ENCODE assay signal across 11 cellular contexts in the genomic region with DNA sequence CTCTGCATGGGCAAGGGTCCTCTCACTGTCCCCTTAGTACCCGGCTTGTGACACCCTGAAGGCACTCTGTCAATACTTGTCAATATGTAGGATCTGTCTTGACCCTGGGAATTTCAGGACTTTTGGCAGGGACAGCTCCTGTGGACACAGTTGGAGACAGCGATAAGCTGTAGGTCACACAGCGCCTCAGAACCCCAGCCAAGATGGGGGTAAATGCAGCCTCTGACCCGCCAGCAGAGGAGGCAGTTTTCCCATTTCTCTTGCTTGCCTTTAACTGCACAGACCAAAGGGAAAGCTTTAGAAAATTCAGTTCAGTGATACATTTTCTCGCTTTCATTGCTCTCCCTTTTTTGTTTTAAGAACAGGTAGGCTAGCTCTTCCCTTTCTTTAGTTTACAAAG. TPM values are rescaled to one million over a fixed set of nuclear protein-coding genes. Genes with fewer than 3 reads are reported as not detected.
DNase-seq lines count a peak whose midpoint lies in the region; ATAC-seq, FAIRE-seq and TF ChIP-seq lines count a peak whose summit lies in the region.
"Had no signal": no experiment of that assay in that cellular context is flagged by ENCODE, and none has a peak within 500 bp of the region (broad histone marks: within the 10 kb centered on the region; RNA-seq: fewer than 3 reads in every experiment).

No MANE protein-coding gene starts in this region.

- no peak for TF ChIP-seq POLR2A in NB4 (IDR thresholded peaks at IDR 0.05; ENCODE audit: extremely low read depth, insufficient read length)
- TF ChIP-seq POLR2A in erythroblast (IDR thresholded peaks at IDR 0.05; ENCODE audit: low read length), result no peak
- no peak for TF ChIP-seq POLR2A in suprapubic skin (IDR thresholded peaks at IDR 0.05)

- H3K4me1 ChIP-seq in cardiac muscle cell (ENCODE audit: low read depth) (peaks cover 24% of the 10 kb centered on the region), suprapubic skin (no peaks in the 10 kb centered on the region)

- peaks cover 13% of the 10 kb centered on the region for H3K27me3 ChIP-seq in cardiac muscle cell
- peaks cover 18% of the 10 kb centered on the region for H3K27me3 ChIP-seq in suprapubic skin

- intact Hi-C loops in Right ventricle myocardium superior (cut with DNase I), result no loop called here

- H3K27ac ChIP-seq in cardiac muscle cell, result no peak overlapping the region
- no peak overlapping the region for H3K27ac ChIP-seq in suprapubic skin
- H3K27ac ChIP-seq: esophagus muscularis mucosa, HL-60 had no signal

- TF ChIP-seq EP300 in suprapubic skin (IDR thresholded peaks at IDR 0.05), result no peak

- no peaks in the 10 kb centered on the region for H3K9me3 ChIP-seq in cardiac muscle cell (ENCODE audit: low read depth)
- no peaks in the 10 kb centered on the region for H3K9me3 ChIP-seq in suprapubic skin
- H3K9me3 ChIP-seq: esophagus muscularis mucosa had no signal

- TF ChIP-seq CTCF in cardiac muscle cell (IDR thresholded peaks at IDR 0.05; ENCODE audit: low read depth, low read length) (peak; percentile 20), NB4 (IDR thresholded peaks at IDR 0.05; ENCODE audit: low read depth, low read length) (peak; percentile 56), suprapubic skin (IDR thresholded peaks at IDR 0.05) (no peak)

- WGBS in suprapubic skin, result 42% methylated on average over 5 of the region's 5 CpGs

- ATAC-seq in Right ventricle myocardium superior (ENCODE audit: poor library complexity) (no peak), GM19023 (IDR thresholded peaks at IDR 0.05; ENCODE audit: unreplicated experiment) (no peak)

- DNase-seq in cardiac muscle cell (ENCODE audit: low read depth in 1 of 2, low spot score in 1 of 2), result peak; percentile 28 to 60
- no peak for DNase-seq in Right ventricle myocardium superior
- peak; percentile 56 for DNase-seq in NB4 (ENCODE audit: low read depth)
- DNase-seq in erythroblast (lab: John Stamatoyannopoulos, UW), result peak; percentile 11 to 20
- DNase-seq in urothelium cell line (ENCODE audit: low spot score), result peak; percentile 49
- no peak for DNase-seq in suprapubic skin (ENCODE audit: low spot score in 2 of 2)
- DNase-seq in SHP77 (lab: John Stamatoyannopoulos, UW), result no peak
- DNase-seq: activated naive CD4-positive, alpha-beta T cell had no signal

- H3K36me3 ChIP-seq in cardiac muscle cell (no peaks in the 10 kb centered on the region), suprapubic skin (no peaks in the 10 kb centered on the region)
- H3K36me3 ChIP-seq: esophagus muscularis mucosa had no signal

- no peak for FAIRE-seq in urothelium cell line (lab: Jason Lieb, UNC)

- H3K4me3 ChIP-seq in cardiac muscle cell (no peak overlapping the region), NB4 (ENCODE audit: low read depth, low read length) (no peak overlapping the region), suprapubic skin (no peak overlapping the region)
- H3K4me3 ChIP-seq: esophagus muscularis mucosa had no signal

RNA-seq across cellular contexts. Expression of a gene that starts 54.8 kb away (rescaled TPM):
- total RNA-seq in cardiac muscle cell (5.7 and 11.0 TPM in 2 replicates), Right ventricle myocardium superior (0.65 TPM), suprapubic skin (10 to 100 TPM; 17.1 to 30.8 (median 20.7) TPM)
- polyA plus RNA-seq in cardiac muscle cell, result 5.6 and 14.2 TPM in 2 replicates

Comparison
In these comparisons a context has a peak if more than half of its experiments do, and no peak if none do; other contexts are left out.
1. DNase-seq: peak in cardiac muscle cell (2 of 2), NB4 (single experiment), erythroblast (2 of 2) and urothelium cell line (single experiment); none in Right ventricle myocardium superior (single experiment), suprapubic skin (0 of 2) and SHP77 (0 of 2).
2. CTCF ChIP-seq: peak in cardiac muscle cell (single experiment) and NB4 (single experiment); none in suprapubic skin (0 of 2).